In genomic region chr2:241548451-241548835, GRCh38 we compare ENCODE assay signal across 21 cellular contexts. TPM values are rescaled to one million over a fixed set of nuclear protein-coding genes. Genes with fewer than 3 reads are reported as not detected.
"Had no signal": no experiment of that assay in that cellular context is flagged by ENCODE, and none has a peak within 500 bp of the region (broad histone marks: within the 10 kb centered on the region; RNA-seq: fewer than 3 reads in every experiment).

No MANE protein-coding gene starts in this region.

- H3K27ac ChIP-seq: adrenal gland, SK-N-MC, WERI-Rb-1 had no signal

- H3K27me3 ChIP-seq: adrenal gland, MG63 had no signal

- H3K9me3 ChIP-seq: adrenal gland, MG63 had no signal

- H3K36me3 Mint-ChIP-seq: activated naive CD8-positive, alpha-beta T cell treated with anti-CD3 and anti-CD28 coated beads, Interleukin-2, amount 10 ng/mL, durations not matched to agents 7 days and 5 days had no signal

- H3K36me3 ChIP-seq: adrenal gland, MG63, WERI-Rb-1 had no signal

- H3K9me3 Mint-ChIP-seq: activated naive CD8-positive, alpha-beta T cell treated with anti-CD3 and anti-CD28 coated beads, Interleukin-2, amount 10 ng/mL, durations not matched to agents 7 days and 5 days had no signal

- DNase-seq: activated CD4-positive, alpha-beta T cell treated with anti-CD3 and anti-CD28 coated beads for 4 hours; activated CD8-positive, alpha-beta memory T cell treated with anti-CD3 and anti-CD28 coated beads, Interleukin-2, amount 50 U/mL, for 48 hours; activated CD8-positive, alpha-beta T cell treated with anti-CD3 and anti-CD28 coated beads, Interleukin-2, amount 10 ng/mL, durations not matched to agents 7 days and 5 days; activated naive CD4-positive, alpha-beta T cell treated with anti-CD3 and anti-CD28 coated beads, Interleukin-2, amount 50 U/mL, for 16 hours; activated naive CD8-positive, alpha-beta T cell treated with anti-CD3 and anti-CD28 coated beads, Interleukin-2, amount 10 ng/mL, durations not matched to agents 7 days and 5 days; activated T-cell treated with anti-CD3 and anti-CD28 coated beads, Interleukin-2, amount 50 U/mL, for 1 hour; adrenal gland; anterior cingulate cortex; MG63; MV-4-11; NCI-H1092 treated with DMSO at 0.1 percent for 48 hours; NCI-H1417 treated with DMSO at 0.1 percent for 48 hours; NCI-H1694; NCI-H2029; NCI-H2107; NCI-H446; NCI-H524; T-helper 1 cell; WERI-Rb-1 had no signal

- H3K27ac Mint-ChIP-seq: activated CD8-positive, alpha-beta T cell treated with anti-CD3 and anti-CD28 coated beads, Interleukin-2, amount 10 ng/mL, durations not matched to agents 7 days and 5 days; activated naive CD8-positive, alpha-beta T cell treated with anti-CD3 and anti-CD28 coated beads, Interleukin-2, amount 10 ng/mL, durations not matched to agents 7 days and 5 days had no signal

- H3K4me3 ChIP-seq: adrenal gland, MG63, SK-N-MC had no signal

- ATAC-seq: activated CD8-positive, alpha-beta T cell treated with anti-CD3 and anti-CD28 coated beads, Interleukin-2, amount 10 ng/mL, durations not matched to agents 7 days and 5 days; Right ventricle myocardium inferior had no signal

- H3K4me3 Mint-ChIP-seq: activated CD8-positive, alpha-beta T cell treated with anti-CD3 and anti-CD28 coated beads, Interleukin-2, amount 10 ng/mL, durations not matched to agents 7 days and 5 days; activated naive CD8-positive, alpha-beta T cell treated with anti-CD3 and anti-CD28 coated beads, Interleukin-2, amount 10 ng/mL, durations not matched to agents 7 days and 5 days had no signal

- H3K4me1 ChIP-seq: adrenal gland had no signal

- H3K4me1 Mint-ChIP-seq: activated naive CD8-positive, alpha-beta T cell treated with anti-CD3 and anti-CD28 coated beads, Interleukin-2, amount 10 ng/mL, durations not matched to agents 7 days and 5 days had no signal

RNA-seq across cellular contexts. Expression of gene BOK, which starts 10.1 kb away (rescaled TPM):
- total RNA-seq: activated CD8-positive, alpha-beta T cell treated with anti-CD3 and anti-CD28 coated beads, Interleukin-2, amount 10 ng/mL, durations not matched to agents 7 days and 5 days; activated naive CD8-positive, alpha-beta T cell treated with anti-CD3 and anti-CD28 coated beads, Interleukin-2, amount 10 ng/mL, durations not matched to agents 7 days and 5 days had no signal
